In genomic region chr9:133727876-133728441, GRCh38 we compare ENCODE assay signal across 18 cellular contexts. TPM values are rescaled to one million over a fixed set of nuclear protein-coding genes. Genes with fewer than 3 reads are reported as not detected.
DNase-seq lines count a peak whose midpoint lies in the region; ATAC-seq and TF ChIP-seq lines count a peak whose summit lies in the region.
"Had no signal": no experiment of that assay in that cellular context is flagged by ENCODE, and none has a peak within 500 bp of the region (broad histone marks: within the 10 kb centered on the region; RNA-seq: fewer than 3 reads in every experiment).

No MANE protein-coding gene starts in this region.

- no peaks in the 10 kb centered on the region for H3K9me3 Mint-ChIP-seq in osteocyte (ENCODE audit: unreplicated experiment)
- no peaks in the 10 kb centered on the region for H3K9me3 Mint-ChIP-seq in stimulated activated effector memory CD8-positive, alpha-beta T cell treated with anti-CD3 and anti-CD28 coated beads, Interleukin-12 subunit alpha, Interleukin-12 subunit beta, amount 100 ng/mL, for 72 hours
- H3K9me3 Mint-ChIP-seq: stimulated activated memory B cell treated with anti-CD40 and anti-IgM and Interleukin-4, amounts not matched to agents 10 μg/mL and 1 μg/mL and 100 μg/mL, for 72 hours had no signal

- DNase-seq in H7 (peak; percentile 60), dorsolateral prefrontal cortex (peak in 7 of 10 donors; percentile 8 to 45 (median 31)), osteocyte (ENCODE audit: extremely low spot score, unreplicated experiment) (peak; percentile 78), NCI-H2227 (lab: John Stamatoyannopoulos, UW; ENCODE audit: unreplicated experiment) (no peak), COLO829 (ENCODE audit: low spot score) (no peak)
- no peak for DNase-seq in stimulated activated effector memory CD8-positive, alpha-beta T cell treated with anti-CD3 and anti-CD28 coated beads, Interleukin-12 subunit alpha, Interleukin-12 subunit beta, amount 100 ng/mL, for 72 hours (ENCODE audit: low spot score in 2 of 2)
- DNase-seq: activated gamma-delta T cell, NCI-H1417 treated with DMSO at 0.1 percent for 48 hours, retina, thyroid gland had no signal

- H3K4me3 ChIP-seq in BLaER1: no peak overlapping the region
- H3K4me3 ChIP-seq in H7 (ENCODE audit: insufficient read depth, low read depth, low read length): no peak overlapping the region
- no peak overlapping the region for H3K4me3 ChIP-seq in dorsolateral prefrontal cortex
- H3K4me3 ChIP-seq: gastrocnemius medialis, GM23338, SK-N-MC, thyroid gland had no signal

- H3K9ac ChIP-seq in BLaER1: no peak overlapping the region

- H3K36me3 ChIP-seq in BLaER1 (no peaks in the 10 kb centered on the region), H7 (replicated peaks; ENCODE audit: control insufficient read depth, insufficient read depth, low read length) (no peaks in the 10 kb centered on the region)
- H3K36me3 ChIP-seq: gastrocnemius medialis, thyroid gland had no signal

- no peaks in the 10 kb centered on the region for H3K9me3 ChIP-seq in BLaER1
- H3K9me3 ChIP-seq: Caco-2, gastrocnemius medialis, thyroid gland had no signal

- H3K4me1 Mint-ChIP-seq in osteocyte (ENCODE audit: unreplicated experiment): no peaks in the 10 kb centered on the region
- peaks cover 8% of the 10 kb centered on the region for H3K4me1 Mint-ChIP-seq in stimulated activated effector memory CD8-positive, alpha-beta T cell treated with anti-CD3 and anti-CD28 coated beads, Interleukin-12 subunit alpha, Interleukin-12 subunit beta, amount 100 ng/mL, for 72 hours
- H3K4me1 Mint-ChIP-seq: GM23338 had no signal

- peaks cover 36% of the 10 kb centered on the region for H3K4me1 ChIP-seq in BLaER1
- H3K4me1 ChIP-seq: Caco-2, gastrocnemius medialis, thyroid gland had no signal

- no peak overlapping the region for H3K4me3 Mint-ChIP-seq in osteocyte (ENCODE audit: unreplicated experiment)
- no peak overlapping the region for H3K4me3 Mint-ChIP-seq in stimulated activated effector memory CD8-positive, alpha-beta T cell treated with anti-CD3 and anti-CD28 coated beads, Interleukin-12 subunit alpha, Interleukin-12 subunit beta, amount 100 ng/mL, for 72 hours
- H3K4me3 Mint-ChIP-seq: GM23338; stimulated activated memory B cell treated with anti-CD40 and anti-IgM and Interleukin-4, amounts not matched to agents 10 μg/mL and 1 μg/mL and 100 μg/mL, for 72 hours had no signal

- H3K27ac Mint-ChIP-seq in osteocyte (ENCODE audit: unreplicated experiment): no peak overlapping the region
- H3K27ac Mint-ChIP-seq in stimulated activated effector memory CD8-positive, alpha-beta T cell treated with anti-CD3 and anti-CD28 coated beads, Interleukin-12 subunit alpha, Interleukin-12 subunit beta, amount 100 ng/mL, for 72 hours: no peak overlapping the region
- H3K27ac Mint-ChIP-seq: GM23338; stimulated activated memory B cell treated with anti-CD40 and anti-IgM and Interleukin-4, amounts not matched to agents 10 μg/mL and 1 μg/mL and 100 μg/mL, for 72 hours had no signal

- H3K27me3 ChIP-seq in BLaER1: no peaks in the 10 kb centered on the region
- no peaks in the 10 kb centered on the region for H3K27me3 ChIP-seq in H7 (ENCODE audit: control insufficient read depth, insufficient read depth, low read length)
- peaks cover 0 to 9% (median 0%) of the 10 kb centered on the region in 45 donors for H3K27me3 ChIP-seq in dorsolateral prefrontal cortex
- H3K27me3 ChIP-seq: thyroid gland had no signal

- H3K27ac ChIP-seq in BLaER1 (no peak overlapping the region), dorsolateral prefrontal cortex (no peak overlapping the region)
- H3K27ac ChIP-seq: gastrocnemius medialis, SK-N-MC, thyroid gland had no signal

- no peak for ATAC-seq in GM21360 (IDR thresholded peaks at IDR 0.05; ENCODE audit: unreplicated experiment)
- ATAC-seq in stimulated activated effector memory CD8-positive, alpha-beta T cell treated with anti-CD3 and anti-CD28 coated beads, Interleukin-12 subunit alpha, Interleukin-12 subunit beta, amount 100 ng/mL, for 72 hours: no peak
- ATAC-seq: gastrocnemius medialis, GM23338, PC-3 had no signal

- H3K36me3 Mint-ChIP-seq in osteocyte (ENCODE audit: unreplicated experiment): no peaks in the 10 kb centered on the region
- no peaks in the 10 kb centered on the region for H3K36me3 Mint-ChIP-seq in stimulated activated effector memory CD8-positive, alpha-beta T cell treated with anti-CD3 and anti-CD28 coated beads, Interleukin-12 subunit alpha, Interleukin-12 subunit beta, amount 100 ng/mL, for 72 hours
- H3K36me3 Mint-ChIP-seq: stimulated activated memory B cell treated with anti-CD40 and anti-IgM and Interleukin-4, amounts not matched to agents 10 μg/mL and 1 μg/mL and 100 μg/mL, for 72 hours had no signal

- peaks cover 16% of the 10 kb centered on the region for H4K20me1 ChIP-seq in BLaER1

- intact Hi-C loops in dorsolateral prefrontal cortex (cut with DNase I): loop anchor here (5.0 to 10.0 kb wide), 3 partner anchors 193 to 323 kb away; partner anchors contain the start of gene ADAMTSL2 (in 2 of the 2)

- peak overlapping the region; percentile 74 for H3K4me2 ChIP-seq in BLaER1
- H3K4me2 ChIP-seq: GM23338 had no signal

- TF ChIP-seq CTCF in dorsolateral prefrontal cortex (IDR thresholded peaks at IDR 0.05 in 54 of 56, conservative IDR thresholded peaks at IDR 0.05 in 2 of 56; ENCODE audit: low read depth in 1 of 56, partially characterized antibody in 56 of 56) (no peak), osteocyte (IDR thresholded peaks at IDR 0.05) (no peak)

- H3K27me3 Mint-ChIP-seq in osteocyte (ENCODE audit: unreplicated experiment): peaks cover 34% of the 10 kb centered on the region

RNA-seq across cellular contexts. Expression of gene SARDH, which starts 10.2 kb away (rescaled TPM):
- 7.3 and 9.9 TPM in 2 replicates for total RNA-seq in H7 (2014; rRNA removed; shearing (Covaris generic))
- total RNA-seq in dorsolateral prefrontal cortex (10 to 100 TPM in 6 of 120 experiments, 1 to 10 TPM in 114; 2.4 to 13.2 (median 6.0) TPM), osteocyte (0.21 and 0.56 TPM in 2 replicates)

Comparison
In these comparisons a context has a peak if more than half of its experiments do, and no peak if none do; other contexts are left out.
1. DNase-seq: peak in H7 (single experiment), dorsolateral prefrontal cortex (7 of 10) and osteocyte (single experiment); none in NCI-H2227 (single experiment), stimulated activated effector memory CD8-positive, alpha-beta T cell treated with anti-CD3 and anti-CD28 coated beads, Interleukin-12 subunit alpha, Interleukin-12 subunit beta, amount 100 ng/mL, for 72 hours (0 of 2) and COLO829 (single experiment).